ENCODE assay signal across 1 cellular context in the genomic region with DNA sequence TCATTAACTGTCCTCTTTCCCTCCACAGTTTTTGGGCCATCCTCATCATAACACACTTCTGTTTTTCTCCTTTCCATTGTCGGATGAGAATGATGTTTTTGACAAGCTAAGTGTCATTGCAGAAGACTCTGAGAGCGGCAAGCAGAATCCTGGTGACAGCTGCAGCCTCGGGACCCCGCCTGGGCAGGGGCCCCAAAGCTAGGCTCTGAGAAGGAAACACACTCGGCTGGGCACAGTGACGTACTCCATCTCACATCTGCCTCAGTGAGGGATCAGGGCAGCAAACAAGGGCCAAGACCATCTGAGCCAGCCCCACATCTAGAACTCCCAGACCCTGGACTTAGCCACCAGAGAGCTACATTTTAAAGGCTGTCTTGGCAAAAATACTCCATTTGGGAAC.
TF ChIP-seq lines count a peak whose summit lies in the region.

No MANE protein-coding gene starts in this region.

TF ChIP-seq in SK-N-SH treated with all-trans-retinoic acid at 6 μM for 48 hours, 23 proteins besides CTCF, POLR2A, EP300 and RAD21 (continued from another document):
- TF ChIP-seq, protein P1, sequence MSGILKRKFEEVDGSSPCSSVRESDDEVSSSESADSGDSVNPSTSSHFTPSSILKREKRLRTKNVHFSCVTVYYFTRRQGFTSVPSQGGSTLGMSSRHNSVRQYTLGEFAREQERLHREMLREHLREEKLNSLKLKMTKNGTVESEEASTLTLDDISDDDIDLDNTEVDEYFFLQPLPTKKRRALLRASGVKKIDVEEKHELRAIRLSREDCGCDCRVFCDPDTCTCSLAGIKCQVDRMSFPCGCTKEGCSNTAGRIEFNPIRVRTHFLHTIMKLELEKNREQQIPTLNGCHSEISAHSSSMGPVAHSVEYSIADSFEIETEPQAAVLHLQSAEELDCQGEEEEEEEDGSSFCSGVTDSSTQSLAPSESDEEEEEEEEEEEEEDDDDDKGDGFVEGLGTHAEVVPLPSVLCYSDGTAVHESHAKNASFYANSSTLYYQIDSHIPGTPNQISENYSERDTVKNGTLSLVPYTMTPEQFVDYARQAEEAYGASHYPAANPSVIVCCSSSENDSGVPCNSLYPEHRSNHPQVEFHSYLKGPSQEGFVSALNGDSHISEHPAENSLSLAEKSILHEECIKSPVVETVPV (CRISPR knock-in tag; IDR thresholded peaks at IDR 0.05) = no peak
- TF ChIP-seq ZNF565 (CRISPR knock-in tag; conservative IDR thresholded peaks at IDR 0.05; ENCODE audit: low read depth) (no peak), SNAI2 (CRISPR knock-in tag; IDR thresholded peaks at IDR 0.05) (no peak), ZC3H10 (CRISPR knock-in tag; IDR thresholded peaks at IDR 0.05) (no peak), GLIS3 (CRISPR knock-in tag; IDR thresholded peaks at IDR 0.05) (no peak), ESRRG (CRISPR knock-in tag; IDR thresholded peaks at IDR 0.05) (no peak), ISL1 (CRISPR knock-in tag; IDR thresholded peaks at IDR 0.05) (no peak), RARB (CRISPR knock-in tag; IDR thresholded peaks at IDR 0.05) (no peak)
- TF ChIP-seq, protein P2, sequence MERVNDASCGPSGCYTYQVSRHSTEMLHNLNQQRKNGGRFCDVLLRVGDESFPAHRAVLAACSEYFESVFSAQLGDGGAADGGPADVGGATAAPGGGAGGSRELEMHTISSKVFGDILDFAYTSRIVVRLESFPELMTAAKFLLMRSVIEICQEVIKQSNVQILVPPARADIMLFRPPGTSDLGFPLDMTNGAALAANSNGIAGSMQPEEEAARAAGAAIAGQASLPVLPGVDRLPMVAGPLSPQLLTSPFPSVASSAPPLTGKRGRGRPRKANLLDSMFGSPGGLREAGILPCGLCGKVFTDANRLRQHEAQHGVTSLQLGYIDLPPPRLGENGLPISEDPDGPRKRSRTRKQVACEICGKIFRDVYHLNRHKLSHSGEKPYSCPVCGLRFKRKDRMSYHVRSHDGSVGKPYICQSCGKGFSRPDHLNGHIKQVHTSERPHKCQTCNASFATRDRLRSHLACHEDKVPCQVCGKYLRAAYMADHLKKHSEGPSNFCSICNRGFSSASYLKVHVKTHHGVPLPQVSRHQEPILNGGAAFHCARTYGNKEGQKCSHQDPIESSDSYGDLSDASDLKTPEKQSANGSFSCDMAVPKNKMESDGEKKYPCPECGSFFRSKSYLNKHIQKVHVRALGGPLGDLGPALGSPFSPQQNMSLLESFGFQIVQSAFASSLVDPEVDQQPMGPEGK (CRISPR knock-in tag; IDR thresholded peaks at IDR 0.05; ENCODE audit: borderline replicate concordance) = no peak
TF ChIP-seq in SK-N-SH treated with all-trans-retinoic acid at 6 μM for 48 hours: peak in this region for 0.
